In the genomic region with DNA sequence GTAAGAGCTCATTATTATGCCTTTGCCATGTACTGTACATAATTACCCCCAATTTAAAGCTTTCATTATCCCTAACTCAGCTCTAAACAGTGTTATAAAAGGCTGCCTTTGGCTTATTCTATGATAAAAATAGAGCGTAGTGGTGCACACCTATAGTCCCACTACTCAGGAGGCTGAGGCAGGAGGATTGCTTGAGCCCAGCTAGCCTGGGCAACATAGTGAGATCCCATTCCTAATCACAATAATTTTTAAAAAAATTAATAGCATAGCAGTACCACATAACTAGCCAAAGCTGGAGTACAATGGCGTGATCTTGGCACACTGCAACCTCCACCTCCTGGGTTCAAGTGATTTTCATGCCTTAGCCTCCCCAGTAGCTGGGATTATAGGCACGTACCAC, we compare ENCODE assay signal across 29 cellular contexts.
"Had no signal": no experiment of that assay in that cellular context is flagged by ENCODE, and none has a peak within 500 bp of the region (broad histone marks: within the 10 kb centered on the region; RNA-seq: fewer than 3 reads in every experiment).

No MANE protein-coding gene starts in this region.

- H3K9me3 Mint-ChIP-seq: dendritic cell treated with granulocyte-macrophage colony-stimulating factor and Interleukin-4, amounts not matched to agents 40 ng/mL and 50 ng/mL, for 4 days; effector memory CD8-positive, alpha-beta T cell; endodermal cell had no signal

- H3K4me1 ChIP-seq: colonic mucosa, esophagus muscularis mucosa, esophagus squamous epithelium, foreskin keratinocyte, gastrocnemius medialis, gastroesophageal sphincter, heart left ventricle, heart right ventricle had no signal

- FAIRE-seq: colon, endometrium, endothelial cell of umbilical vein, frontal cortex had no signal

- H3K4me3 Mint-ChIP-seq: dendritic cell treated with granulocyte-macrophage colony-stimulating factor and Interleukin-4, amounts not matched to agents 40 ng/mL and 50 ng/mL, for 4 days; effector memory CD8-positive, alpha-beta T cell; endodermal cell had no signal

- H3K4me3 ChIP-seq: colonic mucosa, coronary artery, dorsolateral prefrontal cortex, esophagus muscularis mucosa, esophagus squamous epithelium, gastrocnemius medialis, gastroesophageal sphincter, heart left ventricle, heart right ventricle had no signal

- H3K4me1 Mint-ChIP-seq: endodermal cell had no signal

- H3K9me3 ChIP-seq: colonic mucosa, esophagus muscularis mucosa, esophagus squamous epithelium, gastrocnemius medialis, gastroesophageal sphincter, heart left ventricle, heart right ventricle had no signal

- H3K27ac ChIP-seq: colonic mucosa, coronary artery, dorsolateral prefrontal cortex, epithelial cell of prostate, esophagus muscularis mucosa, esophagus squamous epithelium, foreskin keratinocyte, gastrocnemius medialis, gastroesophageal sphincter, heart left ventricle, heart right ventricle had no signal

- H3K27me3 Mint-ChIP-seq: dendritic cell treated with granulocyte-macrophage colony-stimulating factor and Interleukin-4, amounts not matched to agents 40 ng/mL and 50 ng/mL, for 4 days; effector memory CD8-positive, alpha-beta T cell had no signal

- DNase-seq: colonic mucosa; cortex of kidney; dermis blood vessel endothelial cell; dorsolateral prefrontal cortex; effector CD4-positive, alpha-beta T cell; effector CD8-positive, alpha-beta T cell; effector memory CD4-positive, alpha-beta T cell; effector memory CD8-positive, alpha-beta T cell; endodermal cell; erythroblast; esophagus squamous epithelium; foreskin fibroblast; foreskin keratinocyte; foreskin melanocyte; gastrocnemius medialis; glutamatergic neuron; head of caudate nucleus; heart left ventricle; heart right ventricle had no signal

- H3K27ac Mint-ChIP-seq: dendritic cell treated with granulocyte-macrophage colony-stimulating factor and Interleukin-4, amounts not matched to agents 40 ng/mL and 50 ng/mL, for 4 days; effector memory CD8-positive, alpha-beta T cell; endodermal cell had no signal

- ATAC-seq: effector memory CD8-positive, alpha-beta T cell; esophagus mucosa; foreskin keratinocyte; gastrocnemius medialis; gastroesophageal sphincter; heart left ventricle; heart right ventricle had no signal

- H3K27me3 ChIP-seq: colonic mucosa, dorsolateral prefrontal cortex, esophagus muscularis mucosa, esophagus squamous epithelium, foreskin keratinocyte, gastrocnemius medialis, gastroesophageal sphincter, heart left ventricle, heart right ventricle had no signal
